Comparison of ENCODE assay signal across 23 cellular contexts in the genomic region with DNA sequence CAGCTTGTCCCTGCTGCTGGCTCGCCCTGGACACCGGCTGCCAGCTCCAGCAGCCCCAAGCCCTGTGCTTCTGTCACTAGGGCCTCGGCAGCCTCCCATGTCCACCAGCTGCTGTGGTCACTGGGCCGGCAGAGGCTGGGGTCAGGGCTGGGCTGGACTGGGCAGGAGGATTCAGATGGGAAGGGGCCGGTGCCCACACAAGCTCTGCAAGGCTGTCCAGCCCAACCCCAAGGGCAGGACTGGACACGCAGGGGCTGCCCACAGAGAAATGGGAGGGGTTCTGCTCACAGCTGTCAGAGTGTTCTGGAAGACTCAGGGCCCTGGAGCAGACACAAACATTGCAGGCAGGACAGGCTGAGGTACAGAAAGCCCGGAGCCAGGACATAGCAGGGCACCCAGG.
"Had no signal": no experiment of that assay in that cellular context is flagged by ENCODE, and none has a peak within 500 bp of the region (broad histone marks: within the 10 kb centered on the region; RNA-seq: fewer than 3 reads in every experiment).

No MANE protein-coding gene starts in this region.

- H2AFZ ChIP-seq: parathyroid adenoma had no signal

- H3K27ac ChIP-seq: left ventricle myocardium inferior, parathyroid adenoma, skin epidermis, tibial artery, uterus had no signal

- DNase-seq: activated B cell treated with CpG ODN at 0.5 μM for 24 hours; activated CD4-positive, alpha-beta T cell treated with anti-CD3 and anti-CD28 coated beads for 36 hours; activated CD4-positive, alpha-beta T cell treated with anti-CD3 and anti-CD28 coated beads, Interleukin-2, amount 50 U/mL, for 48 hours; activated naive CD4-positive, alpha-beta T cell treated with anti-CD3 and anti-CD28 coated beads for 36 hours; activated naive CD8-positive, alpha-beta T cell treated with anti-CD3 and anti-CD28 coated beads, Interleukin-2, amount 10 ng/mL, durations not matched to agents 7 days and 5 days; activated T-cell treated with anti-CD3 and anti-CD28 coated beads, Interleukin-2, amount 50 U/mL, for 48 hours; amniotic stem cell; cerebellar nuclear complex; cortex of kidney; erythroblast; foreskin melanocyte; hypothalamus; left ventricle myocardium inferior; stimulated activated CD4-positive, alpha-beta T cell treated with anti-CD3 and anti-CD28 coated beads, Interleukin-1b, Interleukin-23, amount 100 ng/mL, for 48 hours; stimulated activated naive CD8-positive, alpha-beta T cell treated with anti-CD3 and anti-CD28 coated beads, Interleukin-15, amount 100 ng/mL, for 72 hours; T-helper 17 cell; tibial artery; uterus had no signal

- H3K36me3 ChIP-seq: left ventricle myocardium inferior, tibial artery, uterus had no signal

- ATAC-seq: activated CD4-positive, alpha-beta T cell treated with anti-CD3 and anti-CD28 coated beads for 36 hours; natural killer cell treated with Interleukin-12 subunit alpha and Interleukin-12 subunit beta and Interleukin-15 and Interleukin-18, amount 100 ng/mL, for 72 hours; right cardiac atrium; stimulated activated naive CD8-positive, alpha-beta T cell treated with anti-CD3 and anti-CD28 coated beads, Interleukin-15, amount 100 ng/mL, for 72 hours; T-helper 17 cell had no signal

- H3K9me3 ChIP-seq: left ventricle myocardium inferior, tibial artery, uterus had no signal

- H3K4me1 ChIP-seq: left ventricle myocardium inferior, tibial artery, uterus had no signal

- FAIRE-seq: endometrium had no signal

- H3K9ac ChIP-seq: parathyroid adenoma had no signal

- H3K27me3 ChIP-seq: tibial artery, uterus had no signal

- H3K4me3 ChIP-seq: left ventricle myocardium inferior, skin epidermis, tibial artery, uterus had no signal
